ENCODE assay signal across 17 cellular contexts in genomic region chr2:134271758-134272157, GRCh38. TPM values are rescaled to one million over a fixed set of nuclear protein-coding genes. Genes with fewer than 3 reads are reported as not detected.
DNase-seq lines count a peak whose midpoint lies in the region; ATAC-seq and TF ChIP-seq lines count a peak whose summit lies in the region.
"Had no signal": no experiment of that assay in that cellular context is flagged by ENCODE, and none has a peak within 500 bp of the region (broad histone marks: within the 10 kb centered on the region; RNA-seq: fewer than 3 reads in every experiment).

No MANE protein-coding gene starts in this region.

- H3K27ac Mint-ChIP-seq in activated T-cell treated with anti-CD3 and anti-CD28 coated beads, Interleukin-2, amount 50 U/mL, for 72 hours = no peak overlapping the region
- peak overlapping the region; percentile 94 for H3K27ac Mint-ChIP-seq in stimulated activated memory B cell treated with anti-CD40 and anti-IgM and Interleukin-4, amounts not matched to agents 10 μg/mL and 1 μg/mL and 100 μg/mL, for 72 hours
- H3K27ac Mint-ChIP-seq: WTC11 had no signal

- H2AFZ ChIP-seq in OCI-LY7 (ENCODE audit: low read length) = no peak overlapping the region

- DNase-seq in activated T-cell treated with anti-CD3 and anti-CD28 coated beads, Interleukin-2, amount 50 U/mL, for 72 hours = no peak
- DNase-seq in activated T-cell treated with anti-CD3 and anti-CD28 coated beads, Interleukin-2, amount 50 U/mL, for 48 hours = no peak
- DNase-seq in GM13976 (ENCODE audit: low spot score) = peak; percentile 28
- DNase-seq in OCI-LY7 (ENCODE audit: low spot score) = no peak
- DNase-seq in germinal center (ENCODE audit: low spot score) = no peak
- no peak for DNase-seq in EL
- DNase-seq in ecto neural progenitor cell (ENCODE audit: low spot score) = no peak
- DNase-seq: Caco-2; GDM1; MM.1S; naive thymus-derived CD4-positive, alpha-beta T cell; spleen; T-helper 1 cell had no signal

- in situ Hi-C loops in GM13976 (cut with MboI; ENCODE audit: low sequenced_read_pairs, unreplicated experiment) = no loop called here

- POLR2A ChIA-PET in OCI-LY7 (lab: Charles Lee) = interaction anchor here (3.5 to 12.1 kb wide), 2 partner anchors 9 to 17 kb away, joined by 22 to 115 read pairs; partner anchors contain the start of gene MGAT5

- no peak for TF ChIP-seq CTCF in GM13976 (IDR thresholded peaks at IDR 0.05; ENCODE audit: borderline replicate concordance, control extremely low read depth, extremely low read depth, insufficient read depth, missing control alignments)
- TF ChIP-seq CTCF in OCI-LY7 (conservative IDR thresholded peaks at IDR 0.05; ENCODE audit: low read length) = no peak

- peak overlapping the region; percentile 31 for H3K27ac ChIP-seq in OCI-LY7 (ENCODE audit: low read depth, low read length, poor library complexity, severe bottlenecking)

- no peaks in the 10 kb centered on the region for H3K27me3 Mint-ChIP-seq in activated T-cell treated with anti-CD3 and anti-CD28 coated beads, Interleukin-2, amount 50 U/mL, for 72 hours (ENCODE audit: low read depth)
- no peaks in the 10 kb centered on the region for H3K27me3 Mint-ChIP-seq in stimulated activated memory B cell treated with anti-CD40 and anti-IgM and Interleukin-4, amounts not matched to agents 10 μg/mL and 1 μg/mL and 100 μg/mL, for 72 hours

- no peaks in the 10 kb centered on the region for H3K9me3 ChIP-seq in OCI-LY7 (ENCODE audit: low read length)
- H3K9me3 ChIP-seq: Caco-2, spleen had no signal

- CTCF ChIA-PET in OCI-LY7 (lab: Charles Lee; ENCODE audit: unreplicated experiment) = interaction anchor here (0.9 kb wide), 1 partner anchor 8 kb away, joined by 3 read pairs; no protein-coding TSS in a partner anchor

- peaks cover 0 to 3% of the 10 kb centered on the region in 2 donors for H3K9me3 Mint-ChIP-seq in activated T-cell treated with anti-CD3 and anti-CD28 coated beads, Interleukin-2, amount 50 U/mL, for 72 hours
- no peaks in the 10 kb centered on the region for H3K9me3 Mint-ChIP-seq in stimulated activated memory B cell treated with anti-CD40 and anti-IgM and Interleukin-4, amounts not matched to agents 10 μg/mL and 1 μg/mL and 100 μg/mL, for 72 hours
- H3K9me3 Mint-ChIP-seq: WTC11 had no signal

- H3K36me3 Mint-ChIP-seq in activated T-cell treated with anti-CD3 and anti-CD28 coated beads, Interleukin-2, amount 50 U/mL, for 72 hours (ENCODE audit: insufficient read depth in 2 of 2) = peaks cover 0 to 3% of the 10 kb centered on the region in 2 donors
- H3K36me3 Mint-ChIP-seq in stimulated activated memory B cell treated with anti-CD40 and anti-IgM and Interleukin-4, amounts not matched to agents 10 μg/mL and 1 μg/mL and 100 μg/mL, for 72 hours = peaks cover 33% of the 10 kb centered on the region

- H3K4me3 Mint-ChIP-seq in activated T-cell treated with anti-CD3 and anti-CD28 coated beads, Interleukin-2, amount 50 U/mL, for 72 hours = no peak overlapping the region
- no peak overlapping the region for H3K4me3 Mint-ChIP-seq in stimulated activated memory B cell treated with anti-CD40 and anti-IgM and Interleukin-4, amounts not matched to agents 10 μg/mL and 1 μg/mL and 100 μg/mL, for 72 hours
- H3K4me3 Mint-ChIP-seq: WTC11 had no signal

- peaks cover 53% of the 10 kb centered on the region for H3K36me3 ChIP-seq in OCI-LY7 (ENCODE audit: insufficient read depth, low read length)

- no peak overlapping the region for H3K4me3 ChIP-seq in OCI-LY7 (ENCODE audit: low read depth, low read length, poor library complexity, severe bottlenecking)
- H3K4me3 ChIP-seq: lung, spleen had no signal

- H3K4me1 ChIP-seq in OCI-LY7 (ENCODE audit: insufficient read depth, low read length, poor library complexity, severe bottlenecking) = peaks cover 95% of the 10 kb centered on the region
- H3K4me1 ChIP-seq: Caco-2 had no signal

- H4K20me1 ChIP-seq in OCI-LY7 (ENCODE audit: insufficient read depth, low read length) = no peaks in the 10 kb centered on the region

- intact Hi-C loops in OCI-LY7 (cut with micrococcal nuclease; ENCODE audit: unreplicated experiment) = no loop called here

- no peaks in the 10 kb centered on the region for H3K9me2 ChIP-seq in OCI-LY7 (ENCODE audit: insufficient read depth, low read length)

- peak; percentile 67 to 72 for ATAC-seq in activated T-cell treated with anti-CD3 and anti-CD28 coated beads, Interleukin-2, amount 50 U/mL, for 72 hours (replicated peaks in 1 of 2)
- peak; percentile 64 for ATAC-seq in stimulated activated memory B cell treated with anti-CD40 and anti-IgM and Interleukin-4, amounts not matched to agents 10 μg/mL and 1 μg/mL and 100 μg/mL, for 72 hours
- ATAC-seq: esophagus mucosa; naive thymus-derived CD4-positive, alpha-beta T cell; WTC11 had no signal

- BruUV-seq in OCI-LY7 (replicated peaks; lab: Mats Ljungman, UMichigan) = no TSS peak

- peaks cover 59% of the 10 kb centered on the region; the same call in 1 of the 2 replicates for H3K79me2 ChIP-seq in OCI-LY7 (ENCODE audit: insufficient read depth, low read depth, low read length)

- peaks cover 34% of the 10 kb centered on the region for H3K4me1 Mint-ChIP-seq in activated T-cell treated with anti-CD3 and anti-CD28 coated beads, Interleukin-2, amount 50 U/mL, for 72 hours (ENCODE audit: low read depth)
- peaks cover 92% of the 10 kb centered on the region for H3K4me1 Mint-ChIP-seq in stimulated activated memory B cell treated with anti-CD40 and anti-IgM and Interleukin-4, amounts not matched to agents 10 μg/mL and 1 μg/mL and 100 μg/mL, for 72 hours

- peak overlapping the region; percentile 78; the same call in 1 of the 2 replicates for H3K4me2 ChIP-seq in OCI-LY7 (ENCODE audit: low read length)

RNA-seq across cellular contexts. Expression of gene MGAT5, which starts 17.9 kb away (rescaled TPM):
- 10 to 100 TPM; 10.9 to 16.2 TPM for total RNA-seq in activated T-cell treated with anti-CD3 and anti-CD28 coated beads, Interleukin-2, amount 50 U/mL, for 72 hours
- total RNA-seq in OCI-LY7 (2014; rRNA removed; shearing (Covaris generic)) = 39.1 and 60.8 TPM in 2 replicates
- total RNA-seq in OCI-LY7 (2022) = 58.4 and 68.0 TPM in 2 replicates
